8 cellular contexts compared by ENCODE assay signal in the genomic region with DNA sequence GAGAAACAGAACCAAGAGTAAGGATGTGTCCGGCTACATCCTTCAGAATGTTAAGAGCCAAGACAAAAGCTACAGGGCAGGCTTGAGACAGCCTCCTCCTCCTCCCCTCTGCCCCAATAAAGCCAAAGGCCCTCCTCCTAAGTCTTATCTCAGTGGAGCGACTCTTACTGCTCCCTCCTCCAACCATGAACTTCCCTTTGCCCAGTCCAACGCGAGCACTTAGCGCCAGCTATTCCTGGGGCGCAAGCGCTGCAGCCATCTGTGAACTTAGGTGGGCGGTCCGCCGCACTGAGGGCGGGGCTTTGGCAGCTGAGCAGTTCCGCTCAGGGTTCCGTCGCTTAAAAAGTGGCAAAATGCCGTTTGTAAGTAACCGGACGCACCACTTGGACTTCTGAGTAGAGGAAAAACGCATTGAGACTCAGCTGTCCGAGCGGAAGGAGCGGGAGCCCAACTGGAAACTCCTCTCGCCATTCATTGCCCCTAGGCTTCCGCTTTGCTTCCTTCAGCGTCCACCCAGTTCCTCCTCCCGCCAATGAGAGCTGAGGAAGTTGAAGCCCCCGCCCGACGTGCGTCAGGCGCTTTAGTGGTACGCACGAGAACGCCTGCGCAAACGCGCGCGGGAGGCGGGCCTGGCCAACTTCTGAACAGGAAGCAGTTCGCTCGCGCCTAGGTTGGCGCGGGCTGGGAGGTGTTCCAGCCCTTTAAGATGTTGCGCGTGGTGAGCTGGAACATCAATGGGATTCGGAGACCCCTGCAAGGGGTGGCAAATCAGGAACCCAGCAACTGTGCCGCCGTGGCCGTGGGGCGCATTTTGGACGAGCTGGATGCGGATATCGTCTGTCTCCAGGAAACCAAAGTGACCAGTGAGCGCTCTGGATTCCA. TPM values are rescaled to one million over a fixed set of nuclear protein-coding genes. Genes with fewer than 3 reads are reported as not detected.
A peak's percentile ranks its signal among the peaks of the same experiment; 100 is the strongest.
DNase-seq lines count a peak whose midpoint lies in the region; ATAC-seq and TF ChIP-seq lines count a peak whose summit lies in the region.

A gene with protein sequence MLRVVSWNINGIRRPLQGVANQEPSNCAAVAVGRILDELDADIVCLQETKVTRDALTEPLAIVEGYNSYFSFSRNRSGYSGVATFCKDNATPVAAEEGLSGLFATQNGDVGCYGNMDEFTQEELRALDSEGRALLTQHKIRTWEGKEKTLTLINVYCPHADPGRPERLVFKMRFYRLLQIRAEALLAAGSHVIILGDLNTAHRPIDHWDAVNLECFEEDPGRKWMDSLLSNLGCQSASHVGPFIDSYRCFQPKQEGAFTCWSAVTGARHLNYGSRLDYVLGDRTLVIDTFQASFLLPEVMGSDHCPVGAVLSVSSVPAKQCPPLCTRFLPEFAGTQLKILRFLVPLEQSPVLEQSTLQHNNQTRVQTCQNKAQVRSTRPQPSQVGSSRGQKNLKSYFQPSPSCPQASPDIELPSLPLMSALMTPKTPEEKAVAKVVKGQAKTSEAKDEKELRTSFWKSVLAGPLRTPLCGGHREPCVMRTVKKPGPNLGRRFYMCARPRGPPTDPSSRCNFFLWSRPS (plus strand): TSS at position 647 of the 882 bp plus-strand sequence. CDS start 60 bp downstream, at position 707.

- peak within 1 kb of the TSS; percentile 87 for H2AFZ ChIP-seq in parathyroid adenoma

- DNase-seq in NCI-H1436 (lab: John Stamatoyannopoulos, UW) = peak; percentile 92
- peak; percentile 80 for DNase-seq in T follicular helper cell (ENCODE audit: low read depth)
- peak; percentile 94 for DNase-seq in adipocyte (ENCODE audit: low read depth)
- peak; percentile 91 to 95 for DNase-seq in cardiac muscle cell (ENCODE audit: low read depth in 1 of 2, low spot score in 1 of 2)
- DNase-seq in transverse colon = peak; percentile 92

- H3K9me3 ChIP-seq in adipocyte (ENCODE audit: control insufficient read depth, low read length) (no peaks in the 10 kb centered on the region), cardiac muscle cell (ENCODE audit: low read depth) (no peaks in the 10 kb centered on the region), parathyroid adenoma (ENCODE audit: control insufficient read depth, low read length) (no peaks in the 10 kb centered on the region), transverse colon (no peaks in the 10 kb centered on the region)

- no peak for TF ChIP-seq CTCF in GM12875 (IDR thresholded peaks at IDR 0.05; ENCODE audit: borderline replicate concordance, insufficient read depth, low read depth, low read length)
- no peak for TF ChIP-seq CTCF in cardiac muscle cell (IDR thresholded peaks at IDR 0.05; ENCODE audit: low read depth, low read length)
- no peak for TF ChIP-seq CTCF in parathyroid adenoma (IDR thresholded peaks at IDR 0.05)
- no peak for TF ChIP-seq CTCF in transverse colon (IDR thresholded peaks at IDR 0.05)

- H3K36me3 ChIP-seq in adipocyte (ENCODE audit: control insufficient read depth, insufficient read depth, low read length, severe bottlenecking) (peaks cover 7% of the 10 kb centered on the region), cardiac muscle cell (no peaks in the 10 kb centered on the region), parathyroid adenoma (ENCODE audit: control insufficient read depth, insufficient read depth, low read length) (no peaks in the 10 kb centered on the region), transverse colon (no peaks in the 10 kb centered on the region)

- WGBS in transverse colon (ENCODE audit: low coverage in 1 of 2), 2 donors = 57% methylated on average over 55 of the region's 55 CpGs; no CpG with 5 or more reads in 1 of the 2 donors

- H3K4me3 ChIP-seq in GM12875 (ENCODE audit: low read depth, low read length) = peak within 1 kb of the TSS; percentile 75
- peak within 1 kb of the TSS; percentile 81 for H3K4me3 ChIP-seq in adipocyte (ENCODE audit: low read length)
- peak within 1 kb of the TSS; percentile 32 for H3K4me3 ChIP-seq in cardiac muscle cell
- H3K4me3 ChIP-seq in parathyroid adenoma (ENCODE audit: low read depth, low read length) = peak within 1 kb of the TSS; percentile 82
- H3K4me3 ChIP-seq in transverse colon = peak within 1 kb of the TSS; percentile 47 to 72 (median 64)

- peaks cover 8% of the 10 kb centered on the region for H3K4me1 ChIP-seq in adipocyte (ENCODE audit: control insufficient read depth, insufficient read depth, low read length)
- no peaks in the 10 kb centered on the region for H3K4me1 ChIP-seq in cardiac muscle cell (ENCODE audit: low read depth)
- H3K4me1 ChIP-seq in parathyroid adenoma = no peaks in the 10 kb centered on the region
- peaks cover 0 to 14% (median 6%) of the 10 kb centered on the region in 4 donors for H3K4me1 ChIP-seq in transverse colon

- in situ Hi-C loops in transverse colon (cut with MboI; ENCODE audit: low pct_ligation_motif_present in 1 of 4, low pct_unique_long_range_greater_than_20kb in 1 of 4, low sequenced_read_pairs in 3 of 4) = no loop called here

- H3K27ac ChIP-seq in cardiac muscle cell (peak within 1 kb of the TSS; percentile 34), parathyroid adenoma (peak within 1 kb of the TSS; percentile 87), transverse colon (peak within 1 kb of the TSS; percentile 82 to 93 (median 90))

- H3K9ac ChIP-seq in adipocyte (ENCODE audit: low read length) (peak within 1 kb of the TSS; percentile 79), parathyroid adenoma (peak within 1 kb of the TSS; percentile 11)

- no peaks in the 10 kb centered on the region for H3K79me2 ChIP-seq in parathyroid adenoma

- TF ChIP-seq POLR2A in transverse colon (IDR thresholded peaks at IDR 0.05) = peak; percentile 85

- peak; percentile 95 for ATAC-seq in HG02798 (IDR thresholded peaks at IDR 0.05; ENCODE audit: poor library complexity, unreplicated experiment)

- H3K4me2 ChIP-seq in parathyroid adenoma (ENCODE audit: low read length) = peak within 1 kb of the TSS; percentile 66

- intact Hi-C loops in transverse colon (cut with DNase I; ENCODE audit: low total_unique reads) = no loop called here

- TF ChIP-seq EP300 in transverse colon (IDR thresholded peaks at IDR 0.05; ENCODE audit: low read depth) = no peak

- H3K27me3 ChIP-seq in adipocyte (replicated peaks; ENCODE audit: control insufficient read depth, insufficient read depth, low read length) (peaks cover 2% of the 10 kb centered on the region), cardiac muscle cell (no peaks in the 10 kb centered on the region), parathyroid adenoma (ENCODE audit: control insufficient read depth, insufficient read depth, low read length) (no peaks in the 10 kb centered on the region), transverse colon (no peaks in the 10 kb centered on the region)

RNA-seq across cellular contexts. Expression of the gene that starts here (rescaled TPM):
- total RNA-seq in cardiac muscle cell = 10.4 and 10.8 TPM in 2 replicates
- polyA plus RNA-seq in cardiac muscle cell = 15.0 and 17.3 TPM in 2 replicates
- 10 to 100 TPM in 3 of 4 donors, 1 to 10 TPM in 1; 3.2 to 22.1 (median 14.3) TPM for total RNA-seq in transverse colon

Comparison
In these comparisons a context has a peak if more than half of its experiments do, and no peak if none do; other contexts are left out.
1. Peak in every context shown above with its lines: DNase-seq, ATAC-seq, H3K4me3 ChIP-seq and H3K27ac ChIP-seq.
2. H3K4me3 ChIP-seq: peak in every context shown above with its lines; median percentile 82 in parathyroid adenoma; 81 in adipocyte; 75 in GM12875; 64 in transverse colon; 32 in cardiac muscle cell.
3. H3K27ac ChIP-seq: peak in every context shown above with its lines; median percentile 90 in transverse colon; 87 in parathyroid adenoma; 34 in cardiac muscle cell.